In the genomic region with DNA sequence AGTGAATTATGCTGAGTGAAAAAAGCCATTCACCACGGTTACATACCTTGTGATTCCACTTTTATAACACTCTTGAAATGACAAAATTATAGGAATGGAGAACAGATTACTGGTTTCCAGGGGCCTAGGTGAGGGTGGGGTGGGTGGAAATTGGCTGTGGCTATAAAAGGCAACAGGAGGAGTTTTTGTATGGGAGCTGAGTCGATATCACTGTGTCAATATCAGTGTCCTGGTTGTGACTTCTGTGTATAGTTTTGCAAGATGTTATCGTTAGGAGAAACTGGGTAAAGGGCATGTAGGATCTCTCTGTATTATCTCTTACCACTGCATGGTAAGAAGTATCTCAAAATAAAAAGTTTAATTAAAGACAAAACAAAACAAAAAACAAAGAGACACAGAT, we compare ENCODE assay signal across 21 cellular contexts.
"Had no signal": no experiment of that assay in that cellular context is flagged by ENCODE, and none has a peak within 500 bp of the region (broad histone marks: within the 10 kb centered on the region; RNA-seq: fewer than 3 reads in every experiment).

No MANE protein-coding gene starts in this region.

- H3K4me3 ChIP-seq: esophagus squamous epithelium, gastroesophageal sphincter, pancreas, smooth muscle cell, testis, tibial nerve, upper lobe of right lung, vagina had no signal

- H3K27me3 ChIP-seq: esophagus squamous epithelium, gastroesophageal sphincter, pancreas, testis, tibial nerve, upper lobe of right lung, vagina had no signal

- DNase-seq: effector memory CD8-positive, alpha-beta T cell; esophagus squamous epithelium; foreskin fibroblast; glutamatergic neuron; mammary epithelial cell; natural killer cell; occipital lobe; stimulated activated CD4-positive, alpha-beta T cell treated with anti-CD3 and anti-CD28 coated beads, Interleukin-4, amount 100 ng/mL, for 1 hour; stimulated activated CD8-positive, alpha-beta memory T cell treated with anti-CD3 and anti-CD28 coated beads, Interleukin-4, amount 100 ng/mL, for 48 hours; testis; upper lobe of right lung had no signal

- H3K4me3 Mint-ChIP-seq: dendritic cell treated with granulocyte-macrophage colony-stimulating factor and Interleukin-4, amounts not matched to agents 40 ng/mL and 50 ng/mL, for 4 days; effector memory CD8-positive, alpha-beta T cell; natural killer cell; stimulated activated effector memory CD8-positive, alpha-beta T cell treated with anti-CD3 and anti-CD28 coated beads, Interleukin-12 subunit alpha, Interleukin-12 subunit beta, amount 100 ng/mL, for 72 hours; stimulated activated naive CD8-positive, alpha-beta T cell treated with anti-CD3 and anti-CD28 coated beads, Interleukin-15, Interleukin-2, amounts not matched to agents 100 ng/mL and 50 ng/mL, for 24 hours had no signal

- H3K4me1 ChIP-seq: pancreas, testis, tibial nerve, upper lobe of right lung, vagina had no signal

- H3K36me3 ChIP-seq: gastroesophageal sphincter, pancreas, tibial nerve, upper lobe of right lung, vagina had no signal

- H3K9me3 Mint-ChIP-seq: dendritic cell treated with granulocyte-macrophage colony-stimulating factor and Interleukin-4, amounts not matched to agents 40 ng/mL and 50 ng/mL, for 4 days; natural killer cell; stimulated activated effector memory CD8-positive, alpha-beta T cell treated with anti-CD3 and anti-CD28 coated beads, Interleukin-12 subunit alpha, Interleukin-12 subunit beta, amount 100 ng/mL, for 72 hours had no signal

- H3K27ac Mint-ChIP-seq: dendritic cell treated with granulocyte-macrophage colony-stimulating factor and Interleukin-4, amounts not matched to agents 40 ng/mL and 50 ng/mL, for 4 days; effector memory CD8-positive, alpha-beta T cell; natural killer cell; progenitor cell of endocrine pancreas; stimulated activated effector memory CD8-positive, alpha-beta T cell treated with anti-CD3 and anti-CD28 coated beads, Interleukin-12 subunit alpha, Interleukin-12 subunit beta, amount 100 ng/mL, for 72 hours; stimulated activated naive CD8-positive, alpha-beta T cell treated with anti-CD3 and anti-CD28 coated beads, Interleukin-15, Interleukin-2, amounts not matched to agents 100 ng/mL and 50 ng/mL, for 24 hours had no signal

- H3K4me2 ChIP-seq: smooth muscle cell had no signal

- H3K27me3 Mint-ChIP-seq: progenitor cell of endocrine pancreas; stimulated activated naive CD8-positive, alpha-beta T cell treated with anti-CD3 and anti-CD28 coated beads, Interleukin-15, Interleukin-2, amounts not matched to agents 100 ng/mL and 50 ng/mL, for 24 hours had no signal

- H3K9me3 ChIP-seq: pancreas, testis, upper lobe of right lung, vagina had no signal

- H3K36me3 Mint-ChIP-seq: natural killer cell; stimulated activated effector memory CD8-positive, alpha-beta T cell treated with anti-CD3 and anti-CD28 coated beads, Interleukin-12 subunit alpha, Interleukin-12 subunit beta, amount 100 ng/mL, for 72 hours had no signal

- ATAC-seq: effector memory CD8-positive, alpha-beta T cell; gastroesophageal sphincter; natural killer cell; upper lobe of right lung had no signal

- H3K4me1 Mint-ChIP-seq: natural killer cell; stimulated activated effector memory CD8-positive, alpha-beta T cell treated with anti-CD3 and anti-CD28 coated beads, Interleukin-12 subunit alpha, Interleukin-12 subunit beta, amount 100 ng/mL, for 72 hours had no signal

- H3K27ac ChIP-seq: epithelial cell of prostate, esophagus squamous epithelium, gastroesophageal sphincter, pancreas, testis, tibial nerve, upper lobe of right lung, vagina had no signal
